In genomic region chr5:94442971-94443370, GRCh38 we compare ENCODE assay signal across 17 cellular contexts.
DNase-seq lines count a peak whose midpoint lies in the region; ATAC-seq and TF ChIP-seq lines count a peak whose summit lies in the region.
"Had no signal": no experiment of that assay in that cellular context is flagged by ENCODE, and none has a peak within 500 bp of the region (broad histone marks: within the 10 kb centered on the region; RNA-seq: fewer than 3 reads in every experiment).

No MANE protein-coding gene starts in this region.

- H3K4me1 ChIP-seq in adipocyte (ENCODE audit: control insufficient read depth, insufficient read depth, low read length): peaks cover 22% of the 10 kb centered on the region
- H3K4me1 ChIP-seq: HAP-1, SJCRH30 had no signal

- no peaks in the 10 kb centered on the region for H3K27me3 ChIP-seq in adipocyte (replicated peaks; ENCODE audit: control insufficient read depth, insufficient read depth, low read length)
- H3K27me3 ChIP-seq: SJCRH30 had no signal

- no peak overlapping the region for H3K9ac ChIP-seq in adipocyte (ENCODE audit: low read length)

- no peak for ATAC-seq in HG03378 (IDR thresholded peaks at IDR 0.05; ENCODE audit: unreplicated experiment)

- in situ Hi-C loops in GM13976 (cut with MboI; ENCODE audit: low sequenced_read_pairs, unreplicated experiment): no loop called here

- peak; percentile 24 for DNase-seq in HCEC 1CT
- peak; percentile 41 for DNase-seq in adipocyte (ENCODE audit: low read depth)
- DNase-seq in fibroblast of mammary gland (ENCODE audit: low read depth): peak; percentile 43
- peak; percentile 57 for DNase-seq in superior temporal gyrus (ENCODE audit: extremely low spot score)
- no peak for DNase-seq in 8988T
- DNase-seq in GM13976 (ENCODE audit: low spot score): no peak
- DNase-seq: ACHN, AML-193, GDM1, NCI-H1105 treated with DMSO at 0.1 percent for 48 hours, NCI-H187, NCI-H345, NCI-H524 treated with DMSO at 0.1 percent for 48 hours, PC-9, SJCRH30 had no signal

- TF ChIP-seq CTCF in fibroblast of mammary gland (conservative IDR thresholded peaks at IDR 0.05; ENCODE audit: control insufficient read depth, insufficient read depth, low read depth, low read length): no peak
- no peak for TF ChIP-seq CTCF in GM13976 (IDR thresholded peaks at IDR 0.05; ENCODE audit: borderline replicate concordance, control extremely low read depth, extremely low read depth, insufficient read depth, missing control alignments)

- no peaks in the 10 kb centered on the region for H3K36me3 ChIP-seq in adipocyte (ENCODE audit: control insufficient read depth, insufficient read depth, low read length, severe bottlenecking)
- H3K36me3 ChIP-seq: HAP-1, SJCRH30 had no signal

- no peak overlapping the region for H3K4me3 ChIP-seq in adipocyte (ENCODE audit: low read length)
- H3K4me3 ChIP-seq in fibroblast of mammary gland (ENCODE audit: control insufficient read depth, low read depth, low read length): no peak overlapping the region
- H3K4me3 ChIP-seq: HAP-1, PC-9, SJCRH30 had no signal

- no peaks in the 10 kb centered on the region for H3K9me3 ChIP-seq in adipocyte (ENCODE audit: control insufficient read depth, low read length)
- H3K9me3 ChIP-seq: HAP-1, SJCRH30 had no signal

Comparison
In these comparisons a context has a peak if more than half of its experiments do, and no peak if none do; other contexts are left out.
1. DNase-seq: peak in HCEC 1CT (single experiment), adipocyte (single experiment), fibroblast of mammary gland (single experiment) and superior temporal gyrus (single experiment); none in 8988T (single experiment) and GM13976 (single experiment).